31 cellular contexts compared by ENCODE assay signal in the genomic region with DNA sequence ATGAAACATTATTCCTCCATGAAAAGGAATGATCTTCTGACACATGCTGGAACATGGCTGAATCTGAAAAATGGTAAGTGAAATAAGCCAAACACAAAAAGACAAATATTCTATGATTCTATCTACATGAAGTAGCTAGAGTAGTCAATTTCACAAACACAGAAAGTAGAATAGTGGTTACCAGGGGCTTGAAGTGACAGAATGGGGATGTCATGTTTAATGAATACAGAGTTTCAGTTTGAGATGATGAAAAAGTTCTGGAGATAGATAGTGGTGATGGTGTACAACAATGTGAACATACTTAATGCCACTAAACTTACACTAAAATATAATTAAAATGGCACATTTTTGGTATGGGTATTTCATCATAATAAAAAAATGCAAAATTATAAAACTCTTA. TPM values are rescaled to one million over a fixed set of nuclear protein-coding genes. Genes with fewer than 3 reads are reported as not detected.
"Had no signal": no experiment of that assay in that cellular context is flagged by ENCODE, and none has a peak within 500 bp of the region (broad histone marks: within the 10 kb centered on the region; RNA-seq: fewer than 3 reads in every experiment).

No MANE protein-coding gene starts in this region.

- H3K27me3 ChIP-seq: stomach, suprapubic skin, testis, thyroid gland, tibial artery, tibial nerve, transverse colon, upper lobe of left lung, upper lobe of right lung, uterus, vagina had no signal

- FAIRE-seq: urothelium cell line had no signal

- DNase-seq: stimulated activated CD4-positive, alpha-beta T cell treated with anti-CD3 and anti-CD28 coated beads, Interleukin-2, amount 100 ng/mL, for 48 hours; stimulated activated CD4-positive, alpha-beta T cell treated with anti-CD3 and anti-CD28 coated beads, Interleukin-4, amount 100 ng/mL, for 1 hour; stimulated activated CD4-positive, alpha-beta T cell treated with anti-CD3 and anti-CD28 coated beads, Interleukin-4, amount 100 ng/mL, for 24 hours; stimulated activated CD4-positive, alpha-beta T cell treated with anti-CD3 and anti-CD28 coated beads, Interleukin-4, amount 100 ng/mL, for 4 hours; stimulated activated CD8-positive, alpha-beta memory T cell treated with anti-CD3 and anti-CD28 coated beads, Interleukin-4, amount 100 ng/mL, for 48 hours; stimulated activated naive B cell treated with anti-CD40 and anti-IgM and Interleukin-4, amounts not matched to agents 10 μg/mL and 1 μg/mL and 100 μg/mL, for 72 hours; stimulated activated naive CD4-positive, alpha-beta T cell; stimulated activated naive CD4-positive, alpha-beta T cell treated with Interleukin-2 at 50 U/mL for 16 hours; stimulated activated naive CD8-positive, alpha-beta T cell treated with anti-CD3 and anti-CD28 coated beads, Interleukin-15, amount 100 ng/mL, for 72 hours; stimulated activated naive CD8-positive, alpha-beta T cell treated with anti-CD3 and anti-CD28 coated beads, Interleukin-15, Interleukin-2, amounts not matched to agents 100 U/mL and 50 U/mL, for 24 hours; stomach; substantia nigra; testis; thyroid gland; tibial artery; transverse colon; trophoblast cell; upper lobe of left lung; upper lobe of right lung; uterus had no signal

- H3K9me3 ChIP-seq: stomach, suprapubic skin, testis, thoracic aorta, thyroid gland, tibial artery, tibial nerve, transverse colon, upper lobe of left lung, upper lobe of right lung, uterus, vagina had no signal

- H3K27ac ChIP-seq: stomach, suprapubic skin, testis, thoracic aorta, thyroid gland, tibial artery, tibial nerve, transverse colon, upper lobe of left lung, upper lobe of right lung, uterus, vagina had no signal

- H3K4me3 ChIP-seq: stomach, suprapubic skin, testis, thoracic aorta, thyroid gland, tibial artery, tibial nerve, transverse colon, upper lobe of left lung, upper lobe of right lung, uterus, vagina had no signal

- H3K4me1 ChIP-seq: stomach, suprapubic skin, testis, thyroid gland, tibial artery, tibial nerve, transverse colon, upper lobe of left lung, upper lobe of right lung, uterus, vagina had no signal

- H3K36me3 ChIP-seq: stomach, suprapubic skin, thoracic aorta, thyroid gland, tibial artery, tibial nerve, transverse colon, upper lobe of left lung, upper lobe of right lung, uterus, vagina had no signal

- ATAC-seq: stimulated activated effector memory CD8-positive, alpha-beta T cell treated with anti-CD3 and anti-CD28 coated beads, Interleukin-12 subunit alpha, Interleukin-12 subunit beta, amount 100 ng/mL, for 72 hours; stimulated activated memory B cell treated with anti-CD40 and anti-IgM and Interleukin-4, amounts not matched to agents 10 μg/mL and 1 μg/mL and 100 μg/mL, for 72 hours; stimulated activated naive B cell treated with anti-CD40 and anti-IgM and Interleukin-4, amounts not matched to agents 10 μg/mL and 1 μg/mL and 100 μg/mL, for 72 hours; stimulated activated naive CD8-positive, alpha-beta T cell treated with anti-CD3 and anti-CD28 coated beads, Interleukin-15, amount 100 ng/mL, for 72 hours; stimulated activated naive CD8-positive, alpha-beta T cell treated with anti-CD3 and anti-CD28 coated beads, Interleukin-15, Interleukin-2, amounts not matched to agents 100 U/mL and 50 U/mL, for 24 hours; upper lobe of right lung had no signal

RNA-seq across cellular contexts. Expression of gene RLN2, which starts 18.3 kb away (rescaled TPM):
- total RNA-seq: subcutaneous adipose tissue, suprapubic skin, temporal lobe, thoracic aorta, thyroid gland, tibial nerve, transverse colon, upper lobe of right lung, urinary bladder, vagina had no signal

RNA-seq across cellular contexts. Expression of gene RLN1, which starts 53.4 kb away (rescaled TPM):
- total RNA-seq: stomach, suprapubic skin, temporal lobe, thoracic aorta, tibial nerve, upper lobe of left lung, upper lobe of right lung, ureter, vagina had no signal
- polyA plus RNA-seq: urinary bladder had no signal

RNA-seq across cellular contexts. Expression of gene INSL4, which starts 55.0 kb away (rescaled TPM):
- total RNA-seq: stomach, subcutaneous adipose tissue, suprapubic skin, temporal lobe, thoracic aorta, thyroid gland, tibial nerve, transverse colon, upper lobe of left lung, upper lobe of right lung, ureter, urinary bladder, uterus, vagina had no signal
- polyA plus RNA-seq: stomach, urinary bladder had no signal
